In genomic region chr10:130472236-130472635, GRCh38 we compare ENCODE assay signal across 35 cellular contexts.
"Had no signal": no experiment of that assay in that cellular context is flagged by ENCODE, and none has a peak within 500 bp of the region (broad histone marks: within the 10 kb centered on the region; RNA-seq: fewer than 3 reads in every experiment).

No MANE protein-coding gene starts in this region.

- DNase-seq: activated CD4-positive, alpha-beta memory T cell treated with anti-CD3 and anti-CD28 coated beads, Interleukin-2, amount 10 ng/mL, durations not matched to agents 7 days and 5 days; activated CD4-positive, alpha-beta T cell treated with anti-CD3 and anti-CD28 coated beads for 1 hour; activated CD4-positive, alpha-beta T cell treated with anti-CD3 and anti-CD28 coated beads for 4 hours; activated CD4-positive, alpha-beta T cell treated with anti-CD3 and anti-CD28 coated beads, Interleukin-2, amount 10 ng/mL, durations not matched to agents 7 days and 5 days; activated CD4-positive, alpha-beta T cell treated with anti-CD3 and anti-CD28 coated beads, Interleukin-2, amount 50 U/mL, for 4 hours; activated CD8-positive, alpha-beta memory T cell treated with anti-CD3 and anti-CD28 coated beads, Interleukin-2, amount 50 U/mL, for 48 hours; activated effector memory CD4-positive, alpha-beta T cell treated with Interleukin-2 at 50 U/mL for 16 hours; activated gamma-delta T cell treated with Interleukin-2 at 50 U/mL for 16 hours; activated naive CD4-positive, alpha-beta T cell treated with anti-CD3 and anti-CD28 coated beads, Interleukin-2, amount 50 U/mL, for 16 hours; activated naive CD4-positive, alpha-beta T cell treated with Interleukin-2 at 50 U/mL for 16 hours; activated T-cell treated with anti-CD3 and anti-CD28 coated beads for 4 hours; activated T-cell treated with anti-CD3 and anti-CD28 coated beads, Interleukin-2, amount 50 U/mL, for 24 hours; amniotic stem cell; anterior cingulate cortex; brain microvascular endothelial cell; caudate nucleus; cerebellar nuclear complex; cortex of kidney; dermis blood vessel endothelial cell; effector CD4-positive, alpha-beta T cell; effector memory CD8-positive, alpha-beta T cell; esophagus squamous epithelium; foreskin melanocyte; heart right ventricle; T-helper 2 cell had no signal

- H3K36me3 Mint-ChIP-seq: activated naive CD8-positive, alpha-beta T cell had no signal

- H3K4me3 ChIP-seq: esophagus squamous epithelium, gastroesophageal sphincter, heart right ventricle had no signal

- H3K4me1 Mint-ChIP-seq: activated CD4-positive, alpha-beta memory T cell treated with anti-CD3 and anti-CD28 coated beads, Interleukin-2, amount 10 ng/mL, durations not matched to agents 7 days and 5 days; activated CD4-positive, alpha-beta T cell treated with anti-CD3 and anti-CD28 coated beads, Interleukin-2, amount 10 ng/mL, durations not matched to agents 7 days and 5 days; activated T-helper 17 cell treated with anti-CD3 and anti-CD28 coated beads, Interleukin-2, amount 50 U/mL, for 72 hours; WTC11 had no signal

- H3K9me3 Mint-ChIP-seq: activated CD4-positive, alpha-beta T cell treated with anti-CD3 and anti-CD28 coated beads, Interleukin-2, amount 10 ng/mL, durations not matched to agents 7 days and 5 days had no signal

- H3K4me1 ChIP-seq: esophagus squamous epithelium, gastroesophageal sphincter, heart right ventricle had no signal

- H3K27me3 ChIP-seq: brain microvascular endothelial cell, esophagus squamous epithelium, gastroesophageal sphincter had no signal

- H3K27me3 Mint-ChIP-seq: activated CD4-positive, alpha-beta memory T cell treated with anti-CD3 and anti-CD28 coated beads, Interleukin-2, amount 10 ng/mL, durations not matched to agents 7 days and 5 days; activated CD4-positive, alpha-beta T cell treated with anti-CD3 and anti-CD28 coated beads, Interleukin-2, amount 10 ng/mL, durations not matched to agents 7 days and 5 days; activated naive CD8-positive, alpha-beta T cell; activated T-cell treated with anti-CD3 and anti-CD28 coated beads, Interleukin-2, amount 50 U/mL, for 24 hours had no signal

- H3K36me3 ChIP-seq: brain microvascular endothelial cell, esophagus squamous epithelium, gastroesophageal sphincter, heart right ventricle had no signal

- FAIRE-seq: astrocyte, bronchial epithelial cell, endometrium, endothelial cell of umbilical vein had no signal

- ATAC-seq: activated T-helper 17 cell treated with anti-CD3 and anti-CD28 coated beads, Interleukin-2, amount 50 U/mL, for 72 hours; effector memory CD8-positive, alpha-beta T cell; gastroesophageal sphincter; heart right ventricle; WTC11 had no signal

- H3K4me3 Mint-ChIP-seq: activated CD4-positive, alpha-beta memory T cell treated with anti-CD3 and anti-CD28 coated beads, Interleukin-2, amount 10 ng/mL, durations not matched to agents 7 days and 5 days; activated CD4-positive, alpha-beta T cell treated with anti-CD3 and anti-CD28 coated beads, Interleukin-2, amount 10 ng/mL, durations not matched to agents 7 days and 5 days; activated naive CD8-positive, alpha-beta T cell; activated T-cell treated with anti-CD3 and anti-CD28 coated beads, Interleukin-2, amount 50 U/mL, for 24 hours; activated T-helper 17 cell treated with anti-CD3 and anti-CD28 coated beads, Interleukin-2, amount 50 U/mL, for 72 hours; effector memory CD8-positive, alpha-beta T cell; WTC11 had no signal

- H3K27ac ChIP-seq: brain microvascular endothelial cell, epithelial cell of prostate, esophagus squamous epithelium, gastroesophageal sphincter, heart right ventricle, VCaP had no signal
